1 cellular context compared by ENCODE assay signal in genomic region chr2:118535171-118535817, GRCh38.
TF ChIP-seq lines count a peak whose summit lies in the region.

No MANE protein-coding gene starts in this region.

TF ChIP-seq in WTC11, 78 proteins besides CTCF, POLR2A, EP300 and RAD21 (continued from another document):
- TF ChIP-seq AFF4 (CRISPR knock-in tag; IDR thresholded peaks at IDR 0.05; ENCODE audit: borderline replicate concordance) (no peak), ELF4 (CRISPR knock-in tag; IDR thresholded peaks at IDR 0.05; ENCODE audit: low read depth) (no peak), ZNF317 (CRISPR knock-in tag; IDR thresholded peaks at IDR 0.05; ENCODE audit: borderline replicate concordance, low read depth) (no peak), OVOL2 (CRISPR knock-in tag; IDR thresholded peaks at IDR 0.05; ENCODE audit: borderline replicate concordance) (no peak), HMGA2 (CRISPR knock-in tag; IDR thresholded peaks at IDR 0.05) (no peak), TEAD4 (CRISPR knock-in tag; IDR thresholded peaks at IDR 0.05) (no peak), NR2C2 (CRISPR knock-in tag; IDR thresholded peaks at IDR 0.05) (no peak), IRF1 (CRISPR knock-in tag; IDR thresholded peaks at IDR 0.05) (no peak), JUN (CRISPR knock-in tag; IDR thresholded peaks at IDR 0.05) (no peak), PRDM15 (CRISPR knock-in tag; IDR thresholded peaks at IDR 0.05) (no peak), ERG (CRISPR knock-in tag; IDR thresholded peaks at IDR 0.05) (no peak), E2F5 (CRISPR knock-in tag; IDR thresholded peaks at IDR 0.05) (no peak), EMX1 (CRISPR knock-in tag; IDR thresholded peaks at IDR 0.05) (no peak), ZMAT4 (CRISPR knock-in tag; IDR thresholded peaks at IDR 0.05) (no peak)
